In the genomic region with DNA sequence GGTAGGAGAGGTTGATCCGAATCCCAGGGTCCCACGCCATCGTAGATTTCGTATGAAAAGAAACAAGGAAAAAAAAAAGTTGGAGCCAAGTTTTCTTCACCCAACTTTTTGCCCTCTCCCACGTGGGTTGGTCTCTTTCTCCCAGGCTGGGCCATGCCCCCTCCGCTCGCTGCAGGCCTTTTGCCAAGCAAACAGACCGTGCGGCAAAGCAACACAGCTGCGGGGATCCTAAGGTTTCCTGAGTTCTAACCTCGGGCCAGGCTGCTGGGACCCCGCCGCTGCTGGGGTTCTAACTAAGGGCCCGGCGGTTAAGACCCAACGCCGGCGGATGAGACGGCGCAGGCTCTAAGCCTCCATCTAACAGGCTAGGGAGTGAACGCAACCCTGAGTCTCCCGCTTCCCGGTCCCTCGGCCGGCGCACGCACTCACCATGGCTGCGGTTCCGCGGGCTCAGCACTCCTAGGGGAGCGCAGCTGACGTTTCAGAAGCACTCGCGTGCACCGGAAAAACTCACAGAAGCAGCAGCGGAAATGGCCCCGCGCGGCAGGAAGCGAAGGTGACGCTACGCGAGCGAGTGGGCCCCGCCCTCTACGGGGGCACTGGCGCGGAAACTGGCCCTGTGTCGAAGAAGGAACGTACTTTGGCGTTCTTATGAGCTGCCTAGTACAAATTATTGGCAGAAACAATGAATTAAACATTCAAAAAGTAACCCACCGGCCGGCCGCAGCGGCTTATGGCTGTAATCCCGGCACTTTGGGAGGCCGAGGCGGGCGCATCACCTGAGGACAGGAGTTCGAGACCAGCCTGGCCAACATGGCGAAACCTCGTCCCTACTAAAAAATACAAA, we compare ENCODE assay signal across 8 cellular contexts. TPM values are rescaled to one million over a fixed set of nuclear protein-coding genes. Genes with fewer than 3 reads are reported as not detected.
DNase-seq lines count a peak whose midpoint lies in the region; ATAC-seq and TF ChIP-seq lines count a peak whose summit lies in the region.

SNU13 (minus strand) TSS at position 503 of the 847 bp plus-strand sequence; CDS start at position 432, 71 bp downstream.

- TF ChIP-seq EP300 in ovary (IDR thresholded peaks at IDR 0.05), result no peak

- H3K36me3 ChIP-seq in ovary (no peaks in the 10 kb centered on the region), thymus (ENCODE audit: control insufficient read depth, insufficient read depth) (no peaks in the 10 kb centered on the region)

- H3K4me3 Mint-ChIP-seq in activated naive CD8-positive, alpha-beta T cell treated with anti-CD3 and anti-CD28 coated beads, Interleukin-2, amount 10 ng/mL, durations not matched to agents 7 days and 5 days, result peak within 1 kb of the TSS; percentile 95

- TF ChIP-seq POLR2A in ovary (IDR thresholded peaks at IDR 0.05), result peak; percentile 73

- WGBS in ovary, 3 donors, result 0 to 1% (median 1%) methylated on average over 60 to 62 of the region's 62 CpGs
- under 1% methylated on average over 62 of the region's 62 CpGs for WGBS in thymus

- TF ChIP-seq CTCF in GM12865 (IDR thresholded peaks at IDR 0.05; ENCODE audit: insufficient read depth, low read depth, low read length, missing control alignments), result no peak
- TF ChIP-seq CTCF in ovary (IDR thresholded peaks at IDR 0.05), result peak in 2 of 3 donors; percentile 21 to 36

- peak within 1 kb of the TSS; percentile 99 for H3K27ac Mint-ChIP-seq in activated naive CD8-positive, alpha-beta T cell treated with anti-CD3 and anti-CD28 coated beads, Interleukin-2, amount 10 ng/mL, durations not matched to agents 7 days and 5 days

- no peaks in the 10 kb centered on the region for H3K9me3 Mint-ChIP-seq in activated naive CD8-positive, alpha-beta T cell treated with anti-CD3 and anti-CD28 coated beads, Interleukin-2, amount 10 ng/mL, durations not matched to agents 7 days and 5 days

- peak; percentile 89 for ATAC-seq in HG02642 (IDR thresholded peaks at IDR 0.05; ENCODE audit: poor library complexity, unreplicated experiment)
- peak; percentile 90 for ATAC-seq in activated naive CD8-positive, alpha-beta T cell treated with anti-CD3 and anti-CD28 coated beads, Interleukin-2, amount 10 ng/mL, durations not matched to agents 7 days and 5 days (ENCODE audit: low read depth)

- H3K9me3 ChIP-seq in ovary (no peaks in the 10 kb centered on the region), thymus (ENCODE audit: control insufficient read depth) (no peaks in the 10 kb centered on the region)

- POLR2A ChIA-PET in activated naive CD8-positive, alpha-beta T cell treated with anti-CD3 and anti-CD28 coated beads, Interleukin-2, amount 10 ng/mL, durations not matched to agents 7 days and 5 days (lab: Charles Lee), result interaction anchor here (0.6 to 3.0 kb wide), 17 partner anchors 8 to 968 kb away, joined by 3 to 25 read pairs (median 5); partner anchors contain the start of genes CCDC134, CENPM, DESI1 and MEI1

- no peaks in the 10 kb centered on the region for H3K27me3 Mint-ChIP-seq in activated naive CD8-positive, alpha-beta T cell treated with anti-CD3 and anti-CD28 coated beads, Interleukin-2, amount 10 ng/mL, durations not matched to agents 7 days and 5 days

- H3K27ac ChIP-seq in ovary (peak within 1 kb of the TSS; percentile 88 to 89), thymus (ENCODE audit: low read depth) (peak within 1 kb of the TSS; percentile 99)

- H3K4me3 ChIP-seq in GM12865 (ENCODE audit: low read depth, low read length) (peak within 1 kb of the TSS; percentile 83), ovary (peak within 1 kb of the TSS; percentile 74), thymus (ENCODE audit: low read length) (peak within 1 kb of the TSS; percentile 74)

- H3K4me1 Mint-ChIP-seq in activated naive CD8-positive, alpha-beta T cell treated with anti-CD3 and anti-CD28 coated beads, Interleukin-2, amount 10 ng/mL, durations not matched to agents 7 days and 5 days, result peaks cover 22% of the 10 kb centered on the region

- H3K27me3 ChIP-seq in ovary, result no peaks in the 10 kb centered on the region
- H3K27me3 ChIP-seq in thymus (ENCODE audit: control insufficient read depth, insufficient read depth), result no peaks in the 10 kb centered on the region

- H3K4me1 ChIP-seq in ovary (ENCODE audit: insufficient read depth), result peaks cover 1% of the 10 kb centered on the region
- peaks cover 8% of the 10 kb centered on the region for H3K4me1 ChIP-seq in thymus (ENCODE audit: control insufficient read depth, insufficient read depth, low read length)

- intact Hi-C loops in head of caudate nucleus (cut with DNase I) (no loop called here), ovary (cut with DNase I) (no loop called here)

- H3K36me3 Mint-ChIP-seq in activated naive CD8-positive, alpha-beta T cell treated with anti-CD3 and anti-CD28 coated beads, Interleukin-2, amount 10 ng/mL, durations not matched to agents 7 days and 5 days, result peaks cover 11% of the 10 kb centered on the region

- DNase-seq in GM12865 (ENCODE audit: low read depth) (peak; percentile 95), NCI-H128 (lab: John Stamatoyannopoulos, UW; ENCODE audit: unreplicated experiment) (peak; percentile 30), SW 1271 (lab: John Stamatoyannopoulos, UW) (peak; percentile 85 to 87), head of caudate nucleus (peak; percentile 82 to 97 (median 92)), ovary (peak; percentile 88 to 93 (median 91))
- peak; percentile 91 for DNase-seq in activated naive CD8-positive, alpha-beta T cell treated with anti-CD3 and anti-CD28 coated beads, Interleukin-2, amount 10 ng/mL, durations not matched to agents 7 days and 5 days

RNA-seq across cellular contexts. Expression of gene SNU13, which starts in this region (rescaled TPM):
- total RNA-seq in activated naive CD8-positive, alpha-beta T cell treated with anti-CD3 and anti-CD28 coated beads, Interleukin-2, amount 10 ng/mL, durations not matched to agents 7 days and 5 days, result 100 to 1,000 TPM; 150 to 153 TPM
- total RNA-seq in ovary, result 100 to 1,000 TPM in 6 of 7 donors, 10 to 100 TPM in 1; 88.1 to 188 (median 129) TPM
- polyA plus RNA-seq in ovary (100 to 1,000 TPM; 117 to 131 TPM), thymus (121 TPM)

Comparison
In these comparisons a context has a peak if more than half of its experiments do, and no peak if none do; other contexts are left out.
1. Peak in every context shown above with its lines: DNase-seq, ATAC-seq, H3K4me3 ChIP-seq and H3K27ac ChIP-seq.
2. DNase-seq: peak in every context shown above with its lines; median percentile 95 in GM12865; 92 in head of caudate nucleus; 91 in activated naive CD8-positive, alpha-beta T cell treated with anti-CD3 and anti-CD28 coated beads, Interleukin-2, amount 10 ng/mL, durations not matched to agents 7 days and 5 days; 91 in ovary; 86 in SW 1271; 30 in NCI-H128.